1 cellular context compared by ENCODE assay signal in genomic region chr3:58049143-58049785, GRCh38.
TF ChIP-seq lines count a peak whose summit lies in the region.

No MANE protein-coding gene starts in this region.

TF ChIP-seq in A549, 52 proteins besides CTCF, POLR2A, EP300 and RAD21 (continued from another document):
- TF ChIP-seq, protein P1, sequence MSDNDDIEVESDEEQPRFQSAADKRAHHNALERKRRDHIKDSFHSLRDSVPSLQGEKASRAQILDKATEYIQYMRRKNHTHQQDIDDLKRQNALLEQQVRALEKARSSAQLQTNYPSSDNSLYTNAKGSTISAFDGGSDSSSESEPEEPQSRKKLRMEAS (IDR thresholded peaks at IDR 0.05), result peak; percentile 66
